Comparison of ENCODE assay signal across 3 cellular contexts in the genomic region with DNA sequence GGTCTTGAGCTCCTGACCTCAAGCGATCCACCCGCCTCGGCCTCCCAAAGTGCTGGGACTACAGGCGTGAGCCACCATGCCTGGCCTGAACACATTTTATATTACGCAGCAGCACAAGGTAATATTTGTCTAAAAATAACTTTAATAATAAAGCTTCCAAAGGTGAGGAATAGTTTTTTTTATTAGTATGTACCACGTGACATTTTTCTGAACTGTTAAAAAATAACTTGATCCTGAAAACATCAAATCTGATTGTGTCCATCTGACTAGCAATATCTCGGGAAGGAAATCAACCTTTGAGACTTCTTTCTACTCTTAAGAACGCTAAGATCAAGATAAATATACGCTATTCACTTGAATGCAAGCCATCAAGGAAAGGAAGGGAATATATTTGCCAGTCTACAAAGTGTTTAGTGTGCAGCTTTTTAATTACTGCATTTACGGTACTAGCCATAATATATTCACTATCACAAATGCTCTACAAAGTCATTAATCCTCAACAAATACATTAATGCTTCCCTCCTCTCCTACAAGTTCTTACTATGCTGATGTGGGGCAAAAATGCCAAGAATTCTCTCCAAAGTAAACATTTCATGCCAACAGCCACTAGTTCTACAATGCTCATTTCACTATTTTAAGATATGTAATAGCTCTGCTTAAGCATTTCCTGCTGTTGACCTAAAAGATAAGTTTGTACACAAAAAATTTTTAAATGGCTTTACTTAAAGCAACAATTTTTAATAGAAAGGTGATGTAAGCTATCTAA.
A peak's percentile ranks its signal among the peaks of the same experiment; 100 is the strongest.
TF ChIP-seq lines count a peak whose summit lies in the region.

No MANE protein-coding gene starts in this region.

TF ChIP-seq in SK-N-SH, 30 proteins besides CTCF, POLR2A, EP300 and RAD21 (continued from another document):
- TF ChIP-seq TEAD4 (IDR thresholded peaks at IDR 0.05; ENCODE audit: borderline replicate concordance, insufficient read depth) (0 out of 2 replicates have a peak, but pooled peaks have one; percentile 24), TCF12 (IDR thresholded peaks at IDR 0.05) (no peak), MXI1 (IDR thresholded peaks at IDR 0.05; ENCODE audit: low read depth, low read length) (no peak)
- TF ChIP-seq, protein P1, sequence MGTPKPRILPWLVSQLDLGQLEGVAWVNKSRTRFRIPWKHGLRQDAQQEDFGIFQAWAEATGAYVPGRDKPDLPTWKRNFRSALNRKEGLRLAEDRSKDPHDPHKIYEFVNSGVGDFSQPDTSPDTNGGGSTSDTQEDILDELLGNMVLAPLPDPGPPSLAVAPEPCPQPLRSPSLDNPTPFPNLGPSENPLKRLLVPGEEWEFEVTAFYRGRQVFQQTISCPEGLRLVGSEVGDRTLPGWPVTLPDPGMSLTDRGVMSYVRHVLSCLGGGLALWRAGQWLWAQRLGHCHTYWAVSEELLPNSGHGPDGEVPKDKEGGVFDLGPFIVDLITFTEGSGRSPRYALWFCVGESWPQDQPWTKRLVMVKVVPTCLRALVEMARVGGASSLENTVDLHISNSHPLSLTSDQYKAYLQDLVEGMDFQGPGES (IDR thresholded peaks at IDR 0.05; ENCODE audit: low read depth, low read length): no peak
- TF ChIP-seq, protein P2, sequence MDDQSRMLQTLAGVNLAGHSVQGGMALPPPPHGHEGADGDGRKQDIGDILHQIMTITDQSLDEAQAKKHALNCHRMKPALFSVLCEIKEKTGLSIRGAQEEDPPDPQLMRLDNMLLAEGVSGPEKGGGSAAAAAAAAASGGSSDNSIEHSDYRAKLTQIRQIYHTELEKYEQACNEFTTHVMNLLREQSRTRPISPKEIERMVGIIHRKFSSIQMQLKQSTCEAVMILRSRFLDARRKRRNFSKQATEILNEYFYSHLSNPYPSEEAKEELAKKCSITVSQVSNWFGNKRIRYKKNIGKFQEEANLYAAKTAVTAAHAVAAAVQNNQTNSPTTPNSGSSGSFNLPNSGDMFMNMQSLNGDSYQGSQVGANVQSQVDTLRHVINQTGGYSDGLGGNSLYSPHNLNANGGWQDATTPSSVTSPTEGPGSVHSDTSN (IDR thresholded peaks at IDR 0.05): peak; percentile 26; the same call in 1 of the 2 replicates

TF ChIP-seq in endothelial cell of umbilical vein, 7 proteins besides CTCF, POLR2A, EP300 and RAD21 (continued from another document):
- TF ChIP-seq GATA2 (IDR thresholded peaks at IDR 0.05; ENCODE audit: insufficient read depth, insufficient read length, low read depth, low read length) (no peak), FOS (IDR thresholded peaks at IDR 0.05; ENCODE audit: borderline replicate concordance, insufficient read depth, low read length) (no peak), MYC (IDR thresholded peaks at IDR 0.05; ENCODE audit: low read depth, low read length) (no peak), POLR2AphosphoS5 (IDR thresholded peaks at IDR 0.05; ENCODE audit: insufficient read depth, low read depth, low read length) (no peak), JUN (IDR thresholded peaks at IDR 0.05; ENCODE audit: borderline replicate concordance, insufficient read depth, insufficient read length, low read depth) (no peak)
- TF ChIP-seq, protein P3, sequence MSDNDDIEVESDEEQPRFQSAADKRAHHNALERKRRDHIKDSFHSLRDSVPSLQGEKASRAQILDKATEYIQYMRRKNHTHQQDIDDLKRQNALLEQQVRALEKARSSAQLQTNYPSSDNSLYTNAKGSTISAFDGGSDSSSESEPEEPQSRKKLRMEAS (IDR thresholded peaks at IDR 0.05; ENCODE audit: insufficient read depth, insufficient read length): no peak
TF ChIP-seq in endothelial cell of umbilical vein: peak in this region for 0.

TF ChIP-seq in neural cell, 6 proteins besides CTCF, POLR2A, EP300 and RAD21 (continued from another document):
- TF ChIP-seq, protein P4, sequence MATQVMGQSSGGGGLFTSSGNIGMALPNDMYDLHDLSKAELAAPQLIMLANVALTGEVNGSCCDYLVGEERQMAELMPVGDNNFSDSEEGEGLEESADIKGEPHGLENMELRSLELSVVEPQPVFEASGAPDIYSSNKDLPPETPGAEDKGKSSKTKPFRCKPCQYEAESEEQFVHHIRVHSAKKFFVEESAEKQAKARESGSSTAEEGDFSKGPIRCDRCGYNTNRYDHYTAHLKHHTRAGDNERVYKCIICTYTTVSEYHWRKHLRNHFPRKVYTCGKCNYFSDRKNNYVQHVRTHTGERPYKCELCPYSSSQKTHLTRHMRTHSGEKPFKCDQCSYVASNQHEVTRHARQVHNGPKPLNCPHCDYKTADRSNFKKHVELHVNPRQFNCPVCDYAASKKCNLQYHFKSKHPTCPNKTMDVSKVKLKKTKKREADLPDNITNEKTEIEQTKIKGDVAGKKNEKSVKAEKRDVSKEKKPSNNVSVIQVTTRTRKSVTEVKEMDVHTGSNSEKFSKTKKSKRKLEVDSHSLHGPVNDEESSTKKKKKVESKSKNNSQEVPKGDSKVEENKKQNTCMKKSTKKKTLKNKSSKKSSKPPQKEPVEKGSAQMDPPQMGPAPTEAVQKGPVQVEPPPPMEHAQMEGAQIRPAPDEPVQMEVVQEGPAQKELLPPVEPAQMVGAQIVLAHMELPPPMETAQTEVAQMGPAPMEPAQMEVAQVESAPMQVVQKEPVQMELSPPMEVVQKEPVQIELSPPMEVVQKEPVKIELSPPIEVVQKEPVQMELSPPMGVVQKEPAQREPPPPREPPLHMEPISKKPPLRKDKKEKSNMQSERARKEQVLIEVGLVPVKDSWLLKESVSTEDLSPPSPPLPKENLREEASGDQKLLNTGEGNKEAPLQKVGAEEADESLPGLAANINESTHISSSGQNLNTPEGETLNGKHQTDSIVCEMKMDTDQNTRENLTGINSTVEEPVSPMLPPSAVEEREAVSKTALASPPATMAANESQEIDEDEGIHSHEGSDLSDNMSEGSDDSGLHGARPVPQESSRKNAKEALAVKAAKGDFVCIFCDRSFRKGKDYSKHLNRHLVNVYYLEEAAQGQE (IDR thresholded peaks at IDR 0.05; ENCODE audit: borderline replicate concordance): no peak
- no peak for TF ChIP-seq TAF1 (IDR thresholded peaks at IDR 0.05; ENCODE audit: low read depth)
- no peak for TF ChIP-seq EZH2 (IDR thresholded peaks at IDR 0.05; ENCODE audit: borderline replicate concordance, insufficient read depth, low read length, poor library complexity, severe bottlenecking)
- TF ChIP-seq MXI1 (conservative IDR thresholded peaks at IDR 0.05; ENCODE audit: poor library complexity, severe bottlenecking): no peak
